Comparison of ENCODE assay signal across 18 cellular contexts in the genomic region with DNA sequence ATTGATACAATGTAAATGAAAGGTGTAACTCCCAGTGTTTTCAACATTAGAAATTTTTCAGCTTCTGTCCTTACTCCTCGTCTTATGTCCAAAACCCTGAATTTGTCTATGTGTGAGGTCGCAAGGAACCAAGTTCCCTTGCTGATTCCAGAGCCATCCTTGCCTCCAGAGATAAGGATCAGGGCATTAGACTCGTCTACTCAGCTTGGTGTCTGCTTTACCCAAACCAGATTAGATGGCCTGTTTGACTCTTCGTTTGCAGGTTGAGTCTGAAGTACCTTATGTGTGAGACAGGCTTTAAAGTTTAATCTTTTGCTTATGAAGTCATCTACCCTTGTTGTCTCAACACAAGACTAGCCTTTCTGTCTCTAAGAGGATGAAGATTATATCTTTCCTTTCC. TPM values are rescaled to one million over a fixed set of nuclear protein-coding genes. Genes with fewer than 3 reads are reported as not detected.
DNase-seq lines count a peak whose midpoint lies in the region; ATAC-seq, FAIRE-seq and TF ChIP-seq lines count a peak whose summit lies in the region.
"Had no signal": no experiment of that assay in that cellular context is flagged by ENCODE, and none has a peak within 500 bp of the region (broad histone marks: within the 10 kb centered on the region; RNA-seq: fewer than 3 reads in every experiment).

No MANE protein-coding gene starts in this region.

- no peaks in the 10 kb centered on the region for H3K27me3 Mint-ChIP-seq in activated CD4-positive, alpha-beta T cell treated with anti-CD3 and anti-CD28 coated beads for 36 hours
- H3K27me3 Mint-ChIP-seq in H9 (ENCODE audit: low read depth) (no peaks in the 10 kb centered on the region; the same call in 1 of the 2 replicates), nephron progenitor cell (ENCODE audit: low read depth, poor library complexity) (no peaks in the 10 kb centered on the region)
- no peaks in the 10 kb centered on the region for H3K27me3 Mint-ChIP-seq in activated T-helper 1 cell treated with anti-CD3 and anti-CD28 coated beads, Interleukin-12 subunit alpha, Interleukin-12 subunit beta, Interleukin-2, Interleukin-4 antibody, amounts not matched to agents 30 ng/mL and 10 ng/mL and 1 ng/mL, durations not matched to agents 14 hours and 24 hours and 36 hours (ENCODE audit: insufficient read depth)
- H3K27me3 Mint-ChIP-seq: B cell had no signal

- peaks cover 8 to 9% of the 10 kb centered on the region in 2 donors for H3K36me3 ChIP-seq in small intestine (ENCODE audit: control insufficient read depth in 2 of 2, insufficient read depth in 2 of 2, low read length in 2 of 2)

- FAIRE-seq in small intestine (lab: Jason Lieb, UNC) = no peak
- FAIRE-seq: GM12892 had no signal

- peaks cover 38% of the 10 kb centered on the region for H3K36me3 Mint-ChIP-seq in activated CD4-positive, alpha-beta T cell treated with anti-CD3 and anti-CD28 coated beads for 36 hours (ENCODE audit: low read depth)
- H3K36me3 Mint-ChIP-seq in H9 (ENCODE audit: insufficient read depth in 1 of 3, low read depth in 3 of 3) (peaks cover 26 to 62% (median 56%) of the 10 kb centered on the region in 3 experiments; a peak in 6 of 7 replicates), nephron progenitor cell (ENCODE audit: low read depth) (peaks cover 59% of the 10 kb centered on the region)
- peaks cover 28% of the 10 kb centered on the region for H3K36me3 Mint-ChIP-seq in activated T-helper 1 cell treated with anti-CD3 and anti-CD28 coated beads, Interleukin-12 subunit alpha, Interleukin-12 subunit beta, Interleukin-2, Interleukin-4 antibody, amounts not matched to agents 30 ng/mL and 10 ng/mL and 1 ng/mL, durations not matched to agents 14 hours and 24 hours and 36 hours (ENCODE audit: low read depth)

- H3K79me1 ChIP-seq in H9 (ENCODE audit: insufficient read depth, low read depth, low read length, poor library complexity, severe bottlenecking) = no peaks in the 10 kb centered on the region

- no peaks in the 10 kb centered on the region for H3K9me3 ChIP-seq in H9 (ENCODE audit: control insufficient read depth, low read depth, low read length)
- no peaks in the 10 kb centered on the region for H3K9me3 ChIP-seq in small intestine (ENCODE audit: control insufficient read depth, low read depth)

- ATAC-seq in activated CD4-positive, alpha-beta T cell treated with anti-CD3 and anti-CD28 coated beads for 36 hours = no peak

- CTCF ChIA-PET in activated CD4-positive, alpha-beta T cell treated with anti-CD3 and anti-CD28 coated beads for 36 hours (lab: Charles Lee) = interaction anchor here (0.7 to 1.2 kb wide), 5 partner anchors 41 to 203 kb away, joined by 3 to 4 read pairs (median 4); no protein-coding TSS in a partner anchor

- no peak overlapping the region for H3T11ph ChIP-seq in H9 (ENCODE audit: low read length)

- no peak overlapping the region for H4K91ac ChIP-seq in H9 (ENCODE audit: insufficient read length, low read depth, low read length)

- peaks cover 35% of the 10 kb centered on the region for H3K4me1 Mint-ChIP-seq in activated CD4-positive, alpha-beta T cell treated with anti-CD3 and anti-CD28 coated beads for 36 hours
- H3K4me1 Mint-ChIP-seq in H9 (peaks cover 0 to 2% of the 10 kb centered on the region in 2 experiments; a peak in 1 of 4 replicates), nephron progenitor cell (no peaks in the 10 kb centered on the region)
- H3K4me1 Mint-ChIP-seq in activated T-helper 1 cell treated with anti-CD3 and anti-CD28 coated beads, Interleukin-12 subunit alpha, Interleukin-12 subunit beta, Interleukin-2, Interleukin-4 antibody, amounts not matched to agents 30 ng/mL and 10 ng/mL and 1 ng/mL, durations not matched to agents 14 hours and 24 hours and 36 hours (ENCODE audit: low read depth) = peaks cover 45% of the 10 kb centered on the region

- no CpG with 5 or more reads among the region's 4 CpGs for WGBS in H9 (ENCODE audit: extremely low coverage, insufficient read length, low lambda C conversion rate)
- 86 to 90% (median 88%) methylated on average over 4 of the region's 4 CpGs for WGBS in small intestine, 3 donors

- H3K27me3 ChIP-seq in H9 (ENCODE audit: insufficient read depth, low read length) (no peaks in the 10 kb centered on the region), small intestine (ENCODE audit: control insufficient read depth in 2 of 2, insufficient read depth in 2 of 2, low read length in 2 of 2) (no peaks in the 10 kb centered on the region)

- H4K8ac ChIP-seq in H9 (replicated peaks; ENCODE audit: insufficient read length, low read depth, low read length) = no peak overlapping the region

- no peak overlapping the region for H2BK12ac ChIP-seq in H9 (ENCODE audit: insufficient read length, low read depth, low read length)

- H2BK20ac ChIP-seq in H9 (ENCODE audit: low read depth, low read length, poor library complexity, severe bottlenecking) = no peak overlapping the region

- H3K23ac ChIP-seq in H9 (ENCODE audit: insufficient read length, low read depth, low read length) = no peak overlapping the region

- no peak overlapping the region for H4K5ac ChIP-seq in H9 (ENCODE audit: insufficient read length, low read depth, low read length)

- no peak overlapping the region for H3K18ac ChIP-seq in H9 (ENCODE audit: insufficient read length, low read depth, low read length)

- peak overlapping the region; percentile 32 for H3K56ac ChIP-seq in H9 (ENCODE audit: insufficient read length, low read depth, low read length)

- H3K23me2 ChIP-seq in H9 (ENCODE audit: insufficient read length, low read depth, low read length, poor library complexity, severe bottlenecking) = no peaks in the 10 kb centered on the region

- H3K9ac ChIP-seq in H9 (ENCODE audit: extremely low read depth, insufficient read length, low read length) = no peak overlapping the region

- no peak overlapping the region for H3K27ac ChIP-seq in H9 (ENCODE audit: insufficient read length, low read depth, low read length)
- no peak overlapping the region for H3K27ac ChIP-seq in small intestine (ENCODE audit: low read depth in 1 of 2, low read length in 1 of 2)
- H3K27ac ChIP-seq: RWPE1 had no signal

- H3K4me3 Mint-ChIP-seq in activated CD4-positive, alpha-beta T cell treated with anti-CD3 and anti-CD28 coated beads for 36 hours = no peak overlapping the region
- H3K4me3 Mint-ChIP-seq in H9 (no peak overlapping the region), nephron progenitor cell (no peak overlapping the region)
- H3K4me3 Mint-ChIP-seq in activated T-helper 1 cell treated with anti-CD3 and anti-CD28 coated beads, Interleukin-12 subunit alpha, Interleukin-12 subunit beta, Interleukin-2, Interleukin-4 antibody, amounts not matched to agents 30 ng/mL and 10 ng/mL and 1 ng/mL, durations not matched to agents 14 hours and 24 hours and 36 hours = no peak overlapping the region
- H3K4me3 Mint-ChIP-seq: B cell had no signal

- no peaks in the 10 kb centered on the region for H4K20me1 ChIP-seq in H9 (ENCODE audit: control insufficient read depth, insufficient read depth, insufficient read length)

- TF ChIP-seq CTCF in H9 (conservative IDR thresholded peaks at IDR 0.05) (no peak), nephron progenitor cell (IDR thresholded peaks at IDR 0.05) (no peak)

- no peak overlapping the region for H2AFZ ChIP-seq in H9 (ENCODE audit: low read length)

- no peak for DNase-seq in activated CD4-positive, alpha-beta T cell treated with anti-CD3 and anti-CD28 coated beads for 36 hours
- DNase-seq in activated CD4-positive, alpha-beta T cell treated with anti-CD3 and anti-CD28 coated beads for 4 hours = no peak
- DNase-seq in H9 = no peak
- DNase-seq in activated T-helper 1 cell treated with anti-CD3 and anti-CD28 coated beads, Interleukin-12 subunit alpha, Interleukin-12 subunit beta, Interleukin-2, Interleukin-4 antibody, amounts not matched to agents 30 ng/mL and 10 ng/mL and 1 ng/mL, durations not matched to agents 14 hours and 24 hours and 36 hours (ENCODE audit: low spot score) = no peak
- DNase-seq in nephron progenitor cell = no peak
- DNase-seq in small intestine = no peak
- no peak for DNase-seq in RKO (ENCODE audit: low spot score)
- no peak for DNase-seq in NCI-H1930 (lab: John Stamatoyannopoulos, UW)
- DNase-seq: DMS53, KBM-7, MV-4-11, NCI-H1694 treated with DMSO at 0.1 percent for 48 hours, NCI-H2107, NCI-H510A, NCI-H774 had no signal

- H3K4ac ChIP-seq in H9 (ENCODE audit: low read depth, low read length) = no peak overlapping the region

- no peak overlapping the region for H3K4me3 ChIP-seq in small intestine (ENCODE audit: low read depth in 1 of 2, low read length in 2 of 2)

- H2AK5ac ChIP-seq in H9 (ENCODE audit: insufficient read length, low read length) = no peak overlapping the region

- intact Hi-C loops in activated CD4-positive, alpha-beta T cell treated with anti-CD3 and anti-CD28 coated beads for 36 hours (cut with DNase I, micrococcal nuclease) = loop anchor here in 1 of 2 experiments (5.0 kb wide), 1 partner anchor 96 kb away; no protein-coding TSS in a partner anchor
- intact Hi-C loops in activated T-helper 1 cell treated with anti-CD3 and anti-CD28 coated beads, Interleukin-12 subunit alpha, Interleukin-12 subunit beta, Interleukin-2, Interleukin-4 antibody, amounts not matched to agents 30 ng/mL and 10 ng/mL and 1 ng/mL, durations not matched to agents 14 hours and 24 hours and 36 hours (cut with micrococcal nuclease) = loop anchor here (5.0 kb wide), 1 partner anchor 51 kb away; no protein-coding TSS in a partner anchor

- POLR2A ChIA-PET in activated CD4-positive, alpha-beta T cell treated with anti-CD3 and anti-CD28 coated beads for 36 hours (lab: Charles Lee) = interaction anchor here (0.5 kb wide), 1 partner anchor 18 kb away, joined by 10 read pairs; no protein-coding TSS in a partner anchor

- no peak overlapping the region for H2BK5ac ChIP-seq in H9 (ENCODE audit: insufficient read length, low read length)

- peaks cover 3% of the 10 kb centered on the region; the same call in 1 of the 2 replicates for H3K79me2 ChIP-seq in H9 (ENCODE audit: insufficient read depth, low read length)

- no peak overlapping the region for H2BK15ac ChIP-seq in H9 (ENCODE audit: low read depth, low read length)

- H3K27ac Mint-ChIP-seq in activated CD4-positive, alpha-beta T cell treated with anti-CD3 and anti-CD28 coated beads for 36 hours = peak overlapping the region; percentile 53
- H3K27ac Mint-ChIP-seq in H9 (peak overlapping the region in 1 of 3 experiments; percentile 18; a peak in 1 of 7 replicates), nephron progenitor cell (peak overlapping the region; percentile 64)
- peak overlapping the region; percentile 67 for H3K27ac Mint-ChIP-seq in activated T-helper 1 cell treated with anti-CD3 and anti-CD28 coated beads, Interleukin-12 subunit alpha, Interleukin-12 subunit beta, Interleukin-2, Interleukin-4 antibody, amounts not matched to agents 30 ng/mL and 10 ng/mL and 1 ng/mL, durations not matched to agents 14 hours and 24 hours and 36 hours
- H3K27ac Mint-ChIP-seq: B cell had no signal

- H3K9me3 Mint-ChIP-seq in activated CD4-positive, alpha-beta T cell treated with anti-CD3 and anti-CD28 coated beads for 36 hours (ENCODE audit: low read depth) = no peaks in the 10 kb centered on the region
- H3K9me3 Mint-ChIP-seq in H9 = no peaks in the 10 kb centered on the region
- no peaks in the 10 kb centered on the region for H3K9me3 Mint-ChIP-seq in activated T-helper 1 cell treated with anti-CD3 and anti-CD28 coated beads, Interleukin-12 subunit alpha, Interleukin-12 subunit beta, Interleukin-2, Interleukin-4 antibody, amounts not matched to agents 30 ng/mL and 10 ng/mL and 1 ng/mL, durations not matched to agents 14 hours and 24 hours and 36 hours
- no peaks in the 10 kb centered on the region for H3K9me3 Mint-ChIP-seq in nephron progenitor cell

- no peak overlapping the region for H2BK120ac ChIP-seq in H9 (ENCODE audit: low read depth, low read length, poor library complexity, severe bottlenecking)

- H3K4me1 ChIP-seq in H9 (ENCODE audit: insufficient read depth, low read length) (no peaks in the 10 kb centered on the region), small intestine (ENCODE audit: control insufficient read depth in 2 of 2, insufficient read depth in 1 of 2, low read depth in 1 of 2, low read length in 1 of 2) (no peaks in the 10 kb centered on the region)

- no peak overlapping the region for H3K4me2 ChIP-seq in H9 (ENCODE audit: insufficient read depth, insufficient read length, low read length)

- H3K14ac ChIP-seq in H9 (ENCODE audit: insufficient read depth, low read length) = no peak overlapping the region

RNA-seq across cellular contexts. Expression of a gene that starts 55.6 kb away (rescaled TPM):
- total RNA-seq in activated CD4-positive, alpha-beta T cell treated with anti-CD3 and anti-CD28 coated beads for 36 hours = 10 to 100 TPM; 31.5 to 38.2 TPM
- total RNA-seq in H9 (2021) = 54.2 and 57.1 TPM in 2 replicates
- total RNA-seq in activated T-helper 1 cell treated with anti-CD3 and anti-CD28 coated beads, Interleukin-12 subunit alpha, Interleukin-12 subunit beta, Interleukin-2, Interleukin-4 antibody, amounts not matched to agents 30 ng/mL and 10 ng/mL and 1 ng/mL, durations not matched to agents 14 hours and 24 hours and 36 hours = 40.3 and 40.4 TPM in 2 replicates
- polyA plus RNA-seq in small intestine = 10 to 100 TPM in 1 of 3 donors, 1 to 10 TPM in 2; 6.0 to 12.5 (median 7.3) TPM
